Comparison of ENCODE assay signal across 1 cellular context in genomic region chr22:43826142-43827093, GRCh38.
TF ChIP-seq lines count a peak whose summit lies in the region.

No MANE protein-coding gene starts in this region.

TF ChIP-seq in GM12878, 131 proteins besides CTCF, POLR2A, EP300 and RAD21:
- peak; percentile 24; the same call in 1 of the 2 replicates for TF ChIP-seq ZNF384 (IDR thresholded peaks at IDR 0.05; ENCODE audit: borderline replicate concordance, low read depth, low read length)
- TF ChIP-seq SMC3 (IDR thresholded peaks at IDR 0.05; ENCODE audit: borderline replicate concordance, low read length), result peak; percentile 61; the same call in 1 of the 2 replicates
- TF ChIP-seq SREBF1 (IDR thresholded peaks at IDR 0.05; ENCODE audit: low read length), result no peak
